ENCODE assay signal across 15 cellular contexts in genomic region chr9:93091056-93091452, GRCh38. TPM values are rescaled to one million over a fixed set of nuclear protein-coding genes. Genes with fewer than 3 reads are reported as not detected.
DNase-seq lines count a peak whose midpoint lies in the region; ATAC-seq, FAIRE-seq and TF ChIP-seq lines count a peak whose summit lies in the region.
"Had no signal": no experiment of that assay in that cellular context is flagged by ENCODE, and none has a peak within 500 bp of the region (broad histone marks: within the 10 kb centered on the region; RNA-seq: fewer than 3 reads in every experiment).

No MANE protein-coding gene starts in this region.

- H3K4me3 Mint-ChIP-seq in activated T-cell treated with anti-CD3 and anti-CD28 coated beads, Interleukin-2, amount 50 U/mL, for 24 hours: peak overlapping the region; percentile 46
- H3K4me3 Mint-ChIP-seq in activated T-cell treated with anti-CD3 and anti-CD28 coated beads, Interleukin-2, amount 50 U/mL, for 4 hours: no peak overlapping the region
- no peak overlapping the region for H3K4me3 Mint-ChIP-seq in T-helper 17 cell
- peak overlapping the region; percentile 43 to 65 for H3K4me3 Mint-ChIP-seq in stimulated activated naive CD8-positive, alpha-beta T cell treated with anti-CD3 and anti-CD28 coated beads, Interleukin-15, amount 100 ng/mL, for 72 hours

- H3K36me3 Mint-ChIP-seq in activated T-cell treated with anti-CD3 and anti-CD28 coated beads, Interleukin-2, amount 50 U/mL, for 24 hours (ENCODE audit: low read depth): peaks cover 41% of the 10 kb centered on the region
- peaks cover 11% of the 10 kb centered on the region for H3K36me3 Mint-ChIP-seq in activated T-cell treated with anti-CD3 and anti-CD28 coated beads, Interleukin-2, amount 50 U/mL, for 4 hours (ENCODE audit: insufficient read depth)
- H3K36me3 Mint-ChIP-seq in T-helper 17 cell (ENCODE audit: low read depth): peaks cover 6% of the 10 kb centered on the region

- no peaks in the 10 kb centered on the region for H3K27me3 ChIP-seq in hepatocyte
- H3K27me3 ChIP-seq: gastroesophageal sphincter had no signal

- no peaks in the 10 kb centered on the region for H3K27me3 Mint-ChIP-seq in activated T-cell treated with anti-CD3 and anti-CD28 coated beads, Interleukin-2, amount 50 U/mL, for 24 hours
- no peaks in the 10 kb centered on the region for H3K27me3 Mint-ChIP-seq in activated T-cell treated with anti-CD3 and anti-CD28 coated beads, Interleukin-2, amount 50 U/mL, for 4 hours (ENCODE audit: low read depth)
- H3K27me3 Mint-ChIP-seq in T-helper 17 cell: no peaks in the 10 kb centered on the region
- H3K27me3 Mint-ChIP-seq in stimulated activated naive CD8-positive, alpha-beta T cell treated with anti-CD3 and anti-CD28 coated beads, Interleukin-15, amount 100 ng/mL, for 72 hours: no peaks in the 10 kb centered on the region

- H3K4me1 Mint-ChIP-seq in activated T-cell treated with anti-CD3 and anti-CD28 coated beads, Interleukin-2, amount 50 U/mL, for 24 hours (ENCODE audit: low read depth): peaks cover 75% of the 10 kb centered on the region
- peaks cover 57% of the 10 kb centered on the region for H3K4me1 Mint-ChIP-seq in activated T-cell treated with anti-CD3 and anti-CD28 coated beads, Interleukin-2, amount 50 U/mL, for 4 hours (ENCODE audit: low read depth)
- H3K4me1 Mint-ChIP-seq in T-helper 17 cell: peaks cover 38% of the 10 kb centered on the region
- H3K4me1 Mint-ChIP-seq in stimulated activated naive CD8-positive, alpha-beta T cell treated with anti-CD3 and anti-CD28 coated beads, Interleukin-15, amount 100 ng/mL, for 72 hours: peaks cover 85% of the 10 kb centered on the region

- H3K4me3 ChIP-seq in hepatocyte: no peak overlapping the region
- H3K4me3 ChIP-seq: gastroesophageal sphincter, K562, skin epidermis had no signal

- no peaks in the 10 kb centered on the region for H3K79me2 ChIP-seq in hepatocyte

- H3K9me3 Mint-ChIP-seq in activated T-cell treated with anti-CD3 and anti-CD28 coated beads, Interleukin-2, amount 50 U/mL, for 24 hours: peaks cover 15% of the 10 kb centered on the region
- H3K9me3 Mint-ChIP-seq in activated T-cell treated with anti-CD3 and anti-CD28 coated beads, Interleukin-2, amount 50 U/mL, for 4 hours: peaks cover 9% of the 10 kb centered on the region
- H3K9me3 Mint-ChIP-seq in stimulated activated naive CD8-positive, alpha-beta T cell treated with anti-CD3 and anti-CD28 coated beads, Interleukin-15, amount 100 ng/mL, for 72 hours: peaks cover 12 to 16% of the 10 kb centered on the region in 2 donors

- WGBS in hepatocyte (ENCODE audit: low lambda C conversion rate, missing lambda C conversion rate): 83% methylated on average over 4 of the region's 4 CpGs

- peak overlapping the region; percentile 97 for H3K27ac Mint-ChIP-seq in activated T-cell treated with anti-CD3 and anti-CD28 coated beads, Interleukin-2, amount 50 U/mL, for 24 hours
- peak overlapping the region; percentile 95 for H3K27ac Mint-ChIP-seq in T-helper 17 cell
- peak overlapping the region; percentile 62 to 86 for H3K27ac Mint-ChIP-seq in stimulated activated naive CD8-positive, alpha-beta T cell treated with anti-CD3 and anti-CD28 coated beads, Interleukin-15, amount 100 ng/mL, for 72 hours

- peak overlapping the region; percentile 35 for H3K27ac ChIP-seq in hepatocyte
- H3K27ac ChIP-seq: gastroesophageal sphincter had no signal

- FAIRE-seq in urothelium cell line (lab: Jason Lieb, UNC): no peak

- no peaks in the 10 kb centered on the region for H3K36me3 ChIP-seq in hepatocyte (replicated peaks; ENCODE audit: insufficient read depth, low read depth)
- H3K36me3 ChIP-seq: gastroesophageal sphincter had no signal

- no peak overlapping the region for H2AFZ ChIP-seq in hepatocyte

- H3K9me2 ChIP-seq in hepatocyte (replicated peaks; ENCODE audit: insufficient read depth): no peaks in the 10 kb centered on the region

- no peak overlapping the region for H3K4me2 ChIP-seq in hepatocyte

- DNase-seq in activated T-cell treated with anti-CD3 and anti-CD28 coated beads, Interleukin-2, amount 50 U/mL, for 24 hours: peak; percentile 31
- DNase-seq in activated T-cell treated with anti-CD3 and anti-CD28 coated beads, Interleukin-2, amount 50 U/mL, for 4 hours: no peak
- DNase-seq in T-helper 17 cell: no peak
- no peak for DNase-seq in hepatocyte (ENCODE audit: low spot score)
- DNase-seq in stimulated activated naive CD8-positive, alpha-beta T cell treated with anti-CD3 and anti-CD28 coated beads, Interleukin-15, amount 100 ng/mL, for 72 hours: no peak
- DNase-seq in urothelium cell line (ENCODE audit: low spot score): no peak
- no peak for DNase-seq in stimulated activated CD4-positive, alpha-beta T cell treated with anti-CD3 and anti-CD28 coated beads, Interleukin-4, amount 100 ng/mL, for 4 hours
- DNase-seq: effector memory CD4-positive, alpha-beta T cell; NCI-H1694; NCI-H748 treated with DMSO at 0.1 percent for 48 hours had no signal

- H4K20me1 ChIP-seq in hepatocyte (ENCODE audit: insufficient read depth, poor library complexity, severe bottlenecking): no peaks in the 10 kb centered on the region

- peaks cover 14% of the 10 kb centered on the region for H3K4me1 ChIP-seq in hepatocyte (ENCODE audit: insufficient read depth)

- ATAC-seq in activated T-cell treated with anti-CD3 and anti-CD28 coated beads, Interleukin-2, amount 50 U/mL, for 4 hours: no peak
- ATAC-seq in T-helper 17 cell: no peak
- no peak for ATAC-seq in stimulated activated naive CD8-positive, alpha-beta T cell treated with anti-CD3 and anti-CD28 coated beads, Interleukin-15, amount 100 ng/mL, for 72 hours
- no peak for ATAC-seq in HG03025 (IDR thresholded peaks at IDR 0.05; ENCODE audit: low FRiP score, unreplicated experiment)
- ATAC-seq: gastroesophageal sphincter, K562 had no signal

- H3K9me3 ChIP-seq in T-helper 17 cell (ENCODE audit: control insufficient read depth, low read length, poor library complexity, severe bottlenecking) (no peaks in the 10 kb centered on the region), hepatocyte (ENCODE audit: low read depth) (no peaks in the 10 kb centered on the region)

- TF ChIP-seq CTCF in hepatocyte (IDR thresholded peaks at IDR 0.05; ENCODE audit: poor library complexity): no peak

RNA-seq across cellular contexts. Expression of gene CARD19, which starts 5.0 kb away (rescaled TPM):
- 10 to 100 TPM; 25.5 to 33.8 (median 28.4) TPM for total RNA-seq in activated T-cell treated with anti-CD3 and anti-CD28 coated beads, Interleukin-2, amount 50 U/mL, for 4 hours
- total RNA-seq in T-helper 17 cell: 10 to 100 TPM; 45.2 to 54.4 TPM
- total RNA-seq in hepatocyte: 45.3 and 51.3 TPM in 2 replicates
- polyA plus RNA-seq in hepatocyte: 67.5 and 72.1 TPM in 2 replicates

RNA-seq across cellular contexts. Expression of gene SUSD3, which starts 32.6 kb away (rescaled TPM):
- 1 to 10 TPM; 7.7 to 9.5 (median 9.4) TPM for total RNA-seq in activated T-cell treated with anti-CD3 and anti-CD28 coated beads, Interleukin-2, amount 50 U/mL, for 4 hours
- 10 to 100 TPM; 47.2 to 62.3 TPM for total RNA-seq in T-helper 17 cell
- total RNA-seq in hepatocyte: 11.4 and 14.3 TPM in 2 replicates
- 13.5 and 17.3 TPM in 2 replicates for polyA plus RNA-seq in hepatocyte
- total RNA-seq: G401 had no signal

RNA-seq across cellular contexts. Expression of gene NINJ1, which starts 43.0 kb away (rescaled TPM):
- total RNA-seq in activated T-cell treated with anti-CD3 and anti-CD28 coated beads, Interleukin-2, amount 50 U/mL, for 4 hours: 10 to 100 TPM; 48.6 to 69.8 (median 50.1) TPM
- total RNA-seq in T-helper 17 cell: 100 to 1,000 TPM; 169 to 219 TPM
- total RNA-seq in hepatocyte: 55.4 and 67.9 TPM in 2 replicates
- 114 and 135 TPM in 2 replicates for polyA plus RNA-seq in hepatocyte

Comparison
In these comparisons a context has a peak if more than half of its experiments do, and no peak if none do; other contexts are left out.
1. H3K4me3 Mint-ChIP-seq: peak in activated T-cell treated with anti-CD3 and anti-CD28 coated beads, Interleukin-2, amount 50 U/mL, for 24 hours (single experiment) and stimulated activated naive CD8-positive, alpha-beta T cell treated with anti-CD3 and anti-CD28 coated beads, Interleukin-15, amount 100 ng/mL, for 72 hours (2 of 2); none in activated T-cell treated with anti-CD3 and anti-CD28 coated beads, Interleukin-2, amount 50 U/mL, for 4 hours (single experiment) and T-helper 17 cell (single experiment).
2. Peak in every context shown above with its lines, with median percentiles within 50 percentile points of each other: H3K27ac Mint-ChIP-seq.